ENCODE assay signal across 24 cellular contexts in genomic region chr11:18780896-18781295, GRCh38. TPM values are rescaled to one million over a fixed set of nuclear protein-coding genes. Genes with fewer than 3 reads are reported as not detected.
DNase-seq lines count a peak whose midpoint lies in the region; ATAC-seq, FAIRE-seq and TF ChIP-seq lines count a peak whose summit lies in the region.
"Had no signal": no experiment of that assay in that cellular context is flagged by ENCODE, and none has a peak within 500 bp of the region (broad histone marks: within the 10 kb centered on the region; RNA-seq: fewer than 3 reads in every experiment).

No MANE protein-coding gene starts in this region.

- no peaks in the 10 kb centered on the region for H3K27me3 Mint-ChIP-seq in neural crest cell (ENCODE audit: low read depth)

- CTCF ChIA-PET in A549 (lab: Yijun Ruan, JAX): interaction anchor here (0.9 to 11.5 kb wide), 5 partner anchors 7 to 48 kb away, joined by 3 to 182 read pairs (median 4); no protein-coding TSS in a partner anchor

- H3K4me2 ChIP-seq in A549: no peak overlapping the region
- H3K4me2 ChIP-seq: BLaER1 had no signal

- peaks cover 0 to 4% (median 0%) of the 10 kb centered on the region in 9 donors for H3K27me3 ChIP-seq in heart left ventricle
- no peaks in the 10 kb centered on the region for H3K27me3 ChIP-seq in suprapubic skin
- H3K27me3 ChIP-seq: BLaER1 had no signal

- no peaks in the 10 kb centered on the region for H3K36me3 ChIP-seq in heart left ventricle
- no peaks in the 10 kb centered on the region for H3K36me3 ChIP-seq in suprapubic skin
- H3K36me3 ChIP-seq: BLaER1 had no signal

- intact Hi-C loops in heart left ventricle (cut with DNase I): no loop called here
- intact Hi-C loops in cardiac septum (cut with DNase I): no loop called here

- no peaks in the 10 kb centered on the region for H3K4me1 Mint-ChIP-seq in neural crest cell
- H3K4me1 Mint-ChIP-seq: CD14-positive monocyte had no signal

- TF ChIP-seq RAD21 in A549 (conservative IDR thresholded peaks at IDR 0.05 in 1 of 2, IDR thresholded peaks at IDR 0.05 in 1 of 2): no peak

- H3K27ac ChIP-seq in heart left ventricle (peak overlapping the region in 9 of 12 donors; percentile 46 to 83 (median 66)), A549 (no peak overlapping the region), suprapubic skin (peak overlapping the region; percentile 8)
- H3K27ac ChIP-seq: 22Rv1, BLaER1, HL-60 had no signal

- no peaks in the 10 kb centered on the region for H3K9me3 Mint-ChIP-seq in neural crest cell
- H3K9me3 Mint-ChIP-seq: GM23338 had no signal

- TF ChIP-seq EP300 in A549 (IDR thresholded peaks at IDR 0.05) (no peak), suprapubic skin (IDR thresholded peaks at IDR 0.05) (no peak)

- TF ChIP-seq POLR2A in heart left ventricle (IDR thresholded peaks at IDR 0.05): no peak
- TF ChIP-seq POLR2A in A549 (IDR thresholded peaks at IDR 0.05; ENCODE audit: low read length): no peak
- TF ChIP-seq POLR2A in suprapubic skin (IDR thresholded peaks at IDR 0.05): no peak

- peaks cover 0 to 20% (median 1%) of the 10 kb centered on the region in 12 donors for H3K4me1 ChIP-seq in heart left ventricle
- no peaks in the 10 kb centered on the region for H3K4me1 ChIP-seq in A549
- peaks cover 7% of the 10 kb centered on the region for H3K4me1 ChIP-seq in suprapubic skin
- H3K4me1 ChIP-seq: BLaER1 had no signal

- DNase-seq in heart left ventricle (no peak), cardiac septum (ENCODE audit: low spot score) (no peak), A549 (ENCODE audit: low read depth in 1 of 2, low spot score in 1 of 2) (no peak), neural crest cell (ENCODE audit: low read depth, low spot score) (no peak), suprapubic skin (ENCODE audit: low spot score in 2 of 2) (no peak), NCI-H1092 (lab: John Stamatoyannopoulos, UW) (no peak), NCI-H1930 (lab: John Stamatoyannopoulos, UW) (no peak)
- DNase-seq: CD4-positive, alpha-beta memory T cell; DMS153; DMS79; GDM1; HCEC 1CT; IMR-90 had no signal

- no peaks in the 10 kb centered on the region for H3K9me3 ChIP-seq in heart left ventricle
- H3K9me3 ChIP-seq in A549: no peaks in the 10 kb centered on the region
- no peaks in the 10 kb centered on the region for H3K9me3 ChIP-seq in suprapubic skin
- H3K9me3 ChIP-seq: BLaER1 had no signal

- POLR2A ChIA-PET in A549 (lab: Yijun Ruan, JAX): no interaction called here

- FAIRE-seq in A549 (lab: Jason Lieb, UNC): no peak
- FAIRE-seq: GM12892, H54 had no signal

- 82 to 84% (median 83%) methylated on average over 4 to 6 of the region's 6 CpGs for WGBS in heart left ventricle, 4 donors
- WGBS in A549 (ENCODE audit: missing lambda C conversion rate): 61% methylated on average over 3 of the region's 6 CpGs
- WGBS in suprapubic skin: 94% methylated on average over 6 of the region's 6 CpGs

- H3K27ac Mint-ChIP-seq in neural crest cell (ENCODE audit: unreplicated experiment): peak overlapping the region; percentile 65
- H3K27ac Mint-ChIP-seq: CD14-positive monocyte, GM23338 had no signal

- H3K36me3 Mint-ChIP-seq in neural crest cell (ENCODE audit: low read depth): no peaks in the 10 kb centered on the region
- H3K36me3 Mint-ChIP-seq: CD14-positive monocyte; CD4-positive, alpha-beta memory T cell had no signal

- no peak for TF ChIP-seq CTCF in heart left ventricle (IDR thresholded peaks at IDR 0.05)
- TF ChIP-seq CTCF in A549 (IDR thresholded peaks at IDR 0.05): no peak
- no peak for TF ChIP-seq CTCF in neural crest cell (conservative IDR thresholded peaks at IDR 0.05)
- no peak for TF ChIP-seq CTCF in suprapubic skin (IDR thresholded peaks at IDR 0.05)

- no peak overlapping the region for H3K4me3 Mint-ChIP-seq in neural crest cell
- H3K4me3 Mint-ChIP-seq: CD14-positive monocyte; CD4-positive, alpha-beta memory T cell; GM23338 had no signal

- ATAC-seq in heart left ventricle (no peak), A549 (no peak)

- H3K4me3 ChIP-seq in heart left ventricle (no peak overlapping the region), A549 (no peak overlapping the region), suprapubic skin (no peak overlapping the region)
- H3K4me3 ChIP-seq: BLaER1, GM23338 had no signal

TF ChIP-seq in A549, 52 proteins besides CTCF, POLR2A, EP300 and RAD21:
- TF ChIP-seq NPAS2 (CRISPR knock-in tag; IDR thresholded peaks at IDR 0.05; ENCODE audit: borderline replicate concordance) (no peak), MAZ (IDR thresholded peaks at IDR 0.05; ENCODE audit: borderline replicate concordance, low read depth, low read length) (no peak), TP53 (CRISPR knock-in tag; IDR thresholded peaks at IDR 0.05) (no peak), ZFP36 (IDR thresholded peaks at IDR 0.05; ENCODE audit: borderline replicate concordance, partially characterized antibody) (peak; percentile 49), FOSL2 (IDR thresholded peaks at IDR 0.05) (no peak), FOSL2 (CRISPR knock-in tag; IDR thresholded peaks at IDR 0.05) (no peak), PBX3 (IDR thresholded peaks at IDR 0.05) (no peak)

RNA-seq across cellular contexts. Expression of gene PTPN5, which starts 10.7 kb away (rescaled TPM):
- total RNA-seq in heart left ventricle: 10 to 100 TPM in 1 of 9 donors, 1 to 10 TPM in 8; 2.3 to 18.5 (median 5.8) TPM
- 1 to 10 TPM; 4.7 to 5.4 TPM for polyA plus RNA-seq in heart left ventricle
- total RNA-seq in cardiac septum: 3.8 TPM
- polyA plus RNA-seq in A549 (2011; rRNA removed): 0.04 TPM in 1 of 2 replicates, not detected in the other
- 0.01 and 0.03 TPM in 2 replicates for polyA plus RNA-seq in A549 (2012; cell fraction: cytosol; rRNA removed)
- polyA plus RNA-seq in A549 (2012; cell fraction: nucleus; rRNA removed): 0.05 TPM in 1 of 2 replicates, not detected in the other
- polyA plus RNA-seq in A549 (2017; fragmentation: RNase III; extraction: RNeasy Plus Mini Kit Qiagen cat#74134 plus additional on column Dnase treatment): 0.04 TPM in 1 of 3 replicates, not detected in the others
- not detected in 2 replicates for polyA minus RNA-seq in A549 (2011; rRNA and poly(A)+ RNA removed)
- 6.1 and 6.4 TPM in 2 replicates for total RNA-seq in neural crest cell
- total RNA-seq in suprapubic skin: 1 to 10 TPM in 2 of 4 donors, under 1 TPM in 1, not detected in 1; 0.15 to 1.7 (median 1.3) TPM
- total RNA-seq: CD4-positive, alpha-beta memory T cell; HT1080; IMR-90 had no signal
- polyA plus RNA-seq: AG04450; CD14-positive monocyte; CD4-positive, alpha-beta memory T cell; IMR-90 had no signal

RNA-seq across cellular contexts. Expression of gene IGSF22, which starts 54.9 kb away (rescaled TPM):
- total RNA-seq in heart left ventricle (1 to 10 TPM in 3 of 9 donors, under 1 TPM in 6; 0.32 to 1.2 (median 0.82) TPM), cardiac septum (1.1 TPM), neural crest cell (0.19 and 0.50 TPM in 2 replicates), suprapubic skin (1 to 10 TPM in 1 of 4 donors, not detected in 3; 2.3 TPM)
- polyA plus RNA-seq in heart left ventricle (under 1 TPM; 0.24 to 0.50 TPM), A549 (2011; rRNA removed) (0.06 TPM in 1 of 2 replicates, not detected in the other), A549 (2017; fragmentation: RNase III; extraction: RNeasy Plus Mini Kit Qiagen cat#74134 plus additional on column Dnase treatment) (0.03 TPM in 2 of 3 replicates, not detected in the other)
- polyA plus RNA-seq in A549 (2012; cell fraction: cytosol; rRNA removed): not detected in 2 replicates
- 0.02 TPM in 1 of 2 replicates, not detected in the other for polyA plus RNA-seq in A549 (2012; cell fraction: nucleus; rRNA removed)
- polyA minus RNA-seq in A549 (2011; rRNA and poly(A)+ RNA removed): not detected in 2 replicates
- total RNA-seq: A673, Daoy, GM23338, HT1080, IMR-90 had no signal
- polyA plus RNA-seq: AG04450, CD14-positive monocyte, IMR-90 had no signal

Comparison
In these comparisons a context has a peak if more than half of its experiments do, and no peak if none do; other contexts are left out.
1. H3K27ac ChIP-seq: peak in heart left ventricle (9 of 12) and suprapubic skin (single experiment); none in A549 (0 of 2).